Comparison of ENCODE assay signal across 1 cellular context in the genomic region with DNA sequence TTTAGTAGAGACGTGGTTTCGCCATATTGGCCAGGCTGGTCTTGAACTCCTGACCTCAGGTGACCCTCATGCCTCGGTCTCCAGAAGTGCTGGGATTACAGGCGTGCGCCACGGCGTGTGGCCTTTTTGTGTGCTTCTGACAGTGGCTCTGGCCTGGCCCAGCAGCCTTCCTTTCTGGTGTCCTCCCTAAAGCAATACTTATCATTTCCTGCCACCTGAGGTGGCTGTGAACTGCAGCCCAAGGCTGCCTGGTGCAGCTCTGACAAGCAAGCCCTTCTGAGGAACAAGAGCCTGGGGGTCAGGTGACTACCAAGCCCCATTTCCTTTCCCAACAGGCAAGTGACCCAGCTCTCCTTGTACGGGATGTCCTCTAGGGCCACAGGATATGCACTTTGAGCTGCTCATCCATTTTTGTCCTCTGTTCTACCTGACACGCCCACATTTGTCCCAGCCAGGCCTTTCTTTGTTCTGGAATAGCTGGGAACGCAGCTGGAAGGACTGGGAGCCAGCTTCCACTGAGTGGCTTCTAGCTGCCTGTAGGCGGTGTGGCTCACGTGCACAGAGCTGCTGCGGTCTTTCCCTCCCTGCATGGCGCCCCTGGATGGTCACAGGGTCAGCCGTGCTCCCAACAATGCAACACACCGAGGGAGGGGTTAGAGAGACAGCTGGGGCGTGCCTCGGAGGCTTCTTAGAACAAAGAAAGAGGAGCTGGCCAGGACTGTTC.
TF ChIP-seq lines count a peak whose summit lies in the region.

No MANE protein-coding gene starts in this region.

TF ChIP-seq in HepG2, 621 proteins besides CTCF, POLR2A, EP300 and RAD21 (continued from another document and continues in another):
- TF ChIP-seq, protein P1, sequence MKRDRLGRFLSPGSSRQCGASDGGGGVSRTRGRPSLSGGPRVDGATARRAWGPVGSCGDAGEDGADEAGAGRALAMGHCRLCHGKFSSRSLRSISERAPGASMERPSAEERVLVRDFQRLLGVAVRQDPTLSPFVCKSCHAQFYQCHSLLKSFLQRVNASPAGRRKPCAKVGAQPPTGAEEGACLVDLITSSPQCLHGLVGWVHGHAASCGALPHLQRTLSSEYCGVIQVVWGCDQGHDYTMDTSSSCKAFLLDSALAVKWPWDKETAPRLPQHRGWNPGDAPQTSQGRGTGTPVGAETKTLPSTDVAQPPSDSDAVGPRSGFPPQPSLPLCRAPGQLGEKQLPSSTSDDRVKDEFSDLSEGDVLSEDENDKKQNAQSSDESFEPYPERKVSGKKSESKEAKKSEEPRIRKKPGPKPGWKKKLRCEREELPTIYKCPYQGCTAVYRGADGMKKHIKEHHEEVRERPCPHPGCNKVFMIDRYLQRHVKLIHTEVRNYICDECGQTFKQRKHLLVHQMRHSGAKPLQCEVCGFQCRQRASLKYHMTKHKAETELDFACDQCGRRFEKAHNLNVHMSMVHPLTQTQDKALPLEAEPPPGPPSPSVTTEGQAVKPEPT (CRISPR knock-in tag; IDR thresholded peaks at IDR 0.05; ENCODE audit: low read depth), result 0 out of 2 replicates have a peak, but pooled peaks have one; percentile 34
- TF ChIP-seq, protein P2, sequence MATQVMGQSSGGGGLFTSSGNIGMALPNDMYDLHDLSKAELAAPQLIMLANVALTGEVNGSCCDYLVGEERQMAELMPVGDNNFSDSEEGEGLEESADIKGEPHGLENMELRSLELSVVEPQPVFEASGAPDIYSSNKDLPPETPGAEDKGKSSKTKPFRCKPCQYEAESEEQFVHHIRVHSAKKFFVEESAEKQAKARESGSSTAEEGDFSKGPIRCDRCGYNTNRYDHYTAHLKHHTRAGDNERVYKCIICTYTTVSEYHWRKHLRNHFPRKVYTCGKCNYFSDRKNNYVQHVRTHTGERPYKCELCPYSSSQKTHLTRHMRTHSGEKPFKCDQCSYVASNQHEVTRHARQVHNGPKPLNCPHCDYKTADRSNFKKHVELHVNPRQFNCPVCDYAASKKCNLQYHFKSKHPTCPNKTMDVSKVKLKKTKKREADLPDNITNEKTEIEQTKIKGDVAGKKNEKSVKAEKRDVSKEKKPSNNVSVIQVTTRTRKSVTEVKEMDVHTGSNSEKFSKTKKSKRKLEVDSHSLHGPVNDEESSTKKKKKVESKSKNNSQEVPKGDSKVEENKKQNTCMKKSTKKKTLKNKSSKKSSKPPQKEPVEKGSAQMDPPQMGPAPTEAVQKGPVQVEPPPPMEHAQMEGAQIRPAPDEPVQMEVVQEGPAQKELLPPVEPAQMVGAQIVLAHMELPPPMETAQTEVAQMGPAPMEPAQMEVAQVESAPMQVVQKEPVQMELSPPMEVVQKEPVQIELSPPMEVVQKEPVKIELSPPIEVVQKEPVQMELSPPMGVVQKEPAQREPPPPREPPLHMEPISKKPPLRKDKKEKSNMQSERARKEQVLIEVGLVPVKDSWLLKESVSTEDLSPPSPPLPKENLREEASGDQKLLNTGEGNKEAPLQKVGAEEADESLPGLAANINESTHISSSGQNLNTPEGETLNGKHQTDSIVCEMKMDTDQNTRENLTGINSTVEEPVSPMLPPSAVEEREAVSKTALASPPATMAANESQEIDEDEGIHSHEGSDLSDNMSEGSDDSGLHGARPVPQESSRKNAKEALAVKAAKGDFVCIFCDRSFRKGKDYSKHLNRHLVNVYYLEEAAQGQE (IDR thresholded peaks at IDR 0.05; ENCODE audit: borderline replicate concordance in 1 of 2, low read depth in 1 of 2, low read length in 2 of 2), result no peak
- TF ChIP-seq ZMYM4 (CRISPR knock-in tag; IDR thresholded peaks at IDR 0.05), result peak; percentile 64; the same call in 1 of the 2 replicates
- peak; percentile 81; the same call in 1 of the 2 replicates for TF ChIP-seq KLF12 (CRISPR knock-in tag; IDR thresholded peaks at IDR 0.05; ENCODE audit: borderline replicate concordance)
- 0 out of 2 replicates have a peak, but pooled peaks have one; percentile 25 for TF ChIP-seq ZNF777 (CRISPR knock-in tag; IDR thresholded peaks at IDR 0.05)
- TF ChIP-seq, protein P3, sequence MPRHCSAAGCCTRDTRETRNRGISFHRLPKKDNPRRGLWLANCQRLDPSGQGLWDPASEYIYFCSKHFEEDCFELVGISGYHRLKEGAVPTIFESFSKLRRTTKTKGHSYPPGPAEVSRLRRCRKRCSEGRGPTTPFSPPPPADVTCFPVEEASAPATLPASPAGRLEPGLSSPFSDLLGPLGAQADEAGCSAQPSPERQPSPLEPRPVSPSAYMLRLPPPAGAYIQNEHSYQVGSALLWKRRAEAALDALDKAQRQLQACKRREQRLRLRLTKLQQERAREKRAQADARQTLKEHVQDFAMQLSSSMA (CRISPR knock-in tag; IDR thresholded peaks at IDR 0.05), result peak; percentile 73; the same call in 1 of the 2 replicates
- TF ChIP-seq ZNF839 (CRISPR knock-in tag; IDR thresholded peaks at IDR 0.05; ENCODE audit: borderline replicate concordance), result peak; percentile 66; the same call in 1 of the 2 replicates
- TF ChIP-seq, protein P4, sequence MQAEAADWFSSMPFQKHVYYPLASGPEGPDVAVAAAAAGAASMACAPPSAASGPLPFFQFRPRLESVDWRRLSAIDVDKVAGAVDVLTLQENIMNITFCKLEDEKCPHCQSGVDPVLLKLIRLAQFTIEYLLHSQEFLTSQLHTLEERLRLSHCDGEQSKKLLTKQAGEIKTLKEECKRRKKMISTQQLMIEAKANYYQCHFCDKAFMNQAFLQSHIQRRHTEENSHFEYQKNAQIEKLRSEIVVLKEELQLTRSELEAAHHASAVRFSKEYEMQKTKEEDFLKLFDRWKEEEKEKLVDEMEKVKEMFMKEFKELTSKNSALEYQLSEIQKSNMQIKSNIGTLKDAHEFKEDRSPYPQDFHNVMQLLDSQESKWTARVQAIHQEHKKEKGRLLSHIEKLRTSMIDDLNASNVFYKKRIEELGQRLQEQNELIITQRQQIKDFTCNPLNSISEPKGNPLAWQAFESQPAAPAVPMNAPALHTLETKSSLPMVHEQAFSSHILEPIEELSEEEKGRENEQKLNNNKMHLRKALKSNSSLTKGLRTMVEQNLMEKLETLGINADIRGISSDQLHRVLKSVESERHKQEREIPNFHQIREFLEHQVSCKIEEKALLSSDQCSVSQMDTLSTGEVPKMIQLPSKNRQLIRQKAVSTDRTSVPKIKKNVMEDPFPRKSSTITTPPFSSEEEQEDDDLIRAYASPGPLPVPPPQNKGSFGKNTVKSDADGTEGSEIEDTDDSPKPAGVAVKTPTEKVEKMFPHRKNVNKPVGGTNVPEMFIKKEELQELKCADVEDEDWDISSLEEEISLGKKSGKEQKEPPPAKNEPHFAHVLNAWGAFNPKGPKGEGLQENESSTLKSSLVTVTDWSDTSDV (CRISPR knock-in tag; IDR thresholded peaks at IDR 0.05), result no peak
- TF ChIP-seq RFXAP (CRISPR knock-in tag; IDR thresholded peaks at IDR 0.05; ENCODE audit: borderline replicate concordance), result peak; percentile 77; the same call in 1 of the 2 replicates
- TF ChIP-seq ZNF160 (CRISPR knock-in tag; IDR thresholded peaks at IDR 0.05), result 0 out of 2 replicates have a peak, but pooled peaks have one; percentile 42
- TF ChIP-seq ZBTB3 (CRISPR knock-in tag; IDR thresholded peaks at IDR 0.05; ENCODE audit: borderline replicate concordance, low read depth), result no peak
- TF ChIP-seq HOXD1 (CRISPR knock-in tag; IDR thresholded peaks at IDR 0.05), result peak; percentile 48; the same call in 1 of the 2 replicates
- TF ChIP-seq HOXA5 (CRISPR knock-in tag; IDR thresholded peaks at IDR 0.05), result 0 out of 2 replicates have a peak, but pooled peaks have one; percentile 49
- TF ChIP-seq JUN (CRISPR knock-in tag; IDR thresholded peaks at IDR 0.05), result 0 out of 2 replicates have a peak, but pooled peaks have one; percentile 20
- no peak for TF ChIP-seq ISX (CRISPR knock-in tag; conservative IDR thresholded peaks at IDR 0.05)
- peak; percentile 85 for TF ChIP-seq UBTF (CRISPR knock-in tag; IDR thresholded peaks at IDR 0.05)
- TF ChIP-seq, protein P5, sequence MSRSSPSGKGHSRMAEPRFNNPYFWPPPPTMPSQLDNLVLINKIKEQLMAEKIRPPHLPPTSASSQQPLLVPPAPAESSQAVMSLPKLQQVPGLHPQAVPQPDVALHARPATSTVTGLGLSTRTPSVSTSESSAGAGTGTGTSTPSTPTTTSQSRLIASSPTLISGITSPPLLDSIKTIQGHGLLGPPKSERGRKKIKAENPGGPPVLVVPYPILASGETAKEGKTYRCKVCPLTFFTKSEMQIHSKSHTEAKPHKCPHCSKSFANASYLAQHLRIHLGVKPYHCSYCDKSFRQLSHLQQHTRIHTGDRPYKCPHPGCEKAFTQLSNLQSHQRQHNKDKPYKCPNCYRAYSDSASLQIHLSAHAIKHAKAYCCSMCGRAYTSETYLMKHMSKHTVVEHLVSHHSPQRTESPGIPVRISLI (CRISPR knock-in tag; IDR thresholded peaks at IDR 0.05; ENCODE audit: borderline replicate concordance), result 0 out of 2 replicates have a peak, but pooled peaks have one; percentile 29
- peak; percentile 42; the same call in 1 of the 2 replicates for TF ChIP-seq NCOR1 (IDR thresholded peaks at IDR 0.05; ENCODE audit: borderline replicate concordance, low read length)
- no peak for TF ChIP-seq HMG20B (CRISPR knock-in tag; conservative IDR thresholded peaks at IDR 0.05)
- no peak for TF ChIP-seq ZNF691 (CRISPR knock-in tag; IDR thresholded peaks at IDR 0.05; ENCODE audit: borderline replicate concordance, low read depth)
- TF ChIP-seq ZNF205 (CRISPR knock-in tag; IDR thresholded peaks at IDR 0.05), result peak; percentile 53; the same call in 1 of the 2 replicates
- peak; percentile 33 for TF ChIP-seq KAT8 (CRISPR knock-in tag; IDR thresholded peaks at IDR 0.05)
- peak; percentile 73 for TF ChIP-seq GATAD2A (CRISPR knock-in tag; IDR thresholded peaks at IDR 0.05)
- TF ChIP-seq HMGXB4 (CRISPR knock-in tag; IDR thresholded peaks at IDR 0.05; ENCODE audit: borderline replicate concordance in 1 of 2, low read depth in 1 of 2), result peak in 1 of 2 experiments; percentile 20; a peak in 1 of 4 replicates
- TF ChIP-seq HDAC2 (CRISPR knock-in tag; IDR thresholded peaks at IDR 0.05), result no peak
- TF ChIP-seq, protein P6, sequence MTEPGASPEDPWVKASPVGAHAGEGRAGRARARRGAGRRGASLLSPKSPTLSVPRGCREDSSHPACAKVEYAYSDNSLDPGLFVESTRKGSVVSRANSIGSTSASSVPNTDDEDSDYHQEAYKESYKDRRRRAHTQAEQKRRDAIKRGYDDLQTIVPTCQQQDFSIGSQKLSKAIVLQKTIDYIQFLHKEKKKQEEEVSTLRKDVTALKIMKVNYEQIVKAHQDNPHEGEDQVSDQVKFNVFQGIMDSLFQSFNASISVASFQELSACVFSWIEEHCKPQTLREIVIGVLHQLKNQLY (CRISPR knock-in tag; IDR thresholded peaks at IDR 0.05), result peak; percentile 37; the same call in 1 of the 2 replicates
- peak; percentile 73 for TF ChIP-seq SALL1 (CRISPR knock-in tag; IDR thresholded peaks at IDR 0.05)
- 0 out of 2 replicates have a peak, but pooled peaks have one; percentile 43 for TF ChIP-seq BRCA1 (CRISPR knock-in tag; IDR thresholded peaks at IDR 0.05)
- TF ChIP-seq SMAD1 (CRISPR knock-in tag; IDR thresholded peaks at IDR 0.05; ENCODE audit: borderline replicate concordance, low read depth), result no peak
- TF ChIP-seq PATZ1 (CRISPR knock-in tag; IDR thresholded peaks at IDR 0.05), result peak; percentile 80
- peak; percentile 29; the same call in 1 of the 2 replicates for TF ChIP-seq ARNT2 (CRISPR knock-in tag; IDR thresholded peaks at IDR 0.05; ENCODE audit: low read depth)
- TF ChIP-seq ZNF563 (CRISPR knock-in tag; IDR thresholded peaks at IDR 0.05), result peak; percentile 56; the same call in 1 of the 2 replicates
- TF ChIP-seq ZNF878 (CRISPR knock-in tag; IDR thresholded peaks at IDR 0.05), result 0 out of 2 replicates have a peak, but pooled peaks have one; percentile 27
